8 cellular contexts compared by ENCODE assay signal in the genomic region with DNA sequence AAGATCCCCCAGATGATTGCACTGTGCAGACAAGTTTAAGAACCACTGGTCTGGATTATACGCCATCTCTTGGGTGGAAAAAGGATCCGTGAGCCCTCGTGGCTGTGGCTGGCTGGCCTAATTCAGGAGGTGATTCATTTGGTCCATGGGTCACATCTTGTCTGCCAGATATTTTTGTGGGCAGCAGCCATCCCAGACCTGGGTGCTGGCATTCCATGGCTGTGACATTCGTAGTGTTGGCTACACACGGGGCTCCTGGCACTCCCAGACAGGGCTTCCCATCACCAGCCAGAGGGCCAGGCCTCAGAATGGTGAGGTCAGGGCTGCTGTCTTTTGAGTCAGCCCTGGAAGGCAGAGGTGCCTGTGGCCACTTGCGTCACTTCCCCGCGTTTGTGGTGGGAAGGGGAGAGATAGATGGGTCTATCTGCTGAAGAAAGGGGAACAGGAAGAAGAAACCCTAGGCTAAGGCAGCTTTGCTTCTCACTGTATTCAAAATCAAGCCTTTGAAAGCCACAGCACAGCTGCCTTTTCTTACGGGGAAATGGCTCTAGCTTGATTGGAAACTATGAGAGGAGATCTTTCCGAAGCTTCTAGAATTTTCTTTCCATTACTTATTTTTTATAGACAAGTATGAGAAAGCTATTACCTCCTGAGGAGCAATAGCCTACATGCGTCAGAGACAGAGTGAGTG. TPM values are rescaled to one million over a fixed set of nuclear protein-coding genes. Genes with fewer than 3 reads are reported as not detected.
A peak's percentile ranks its signal among the peaks of the same experiment; 100 is the strongest.
DNase-seq lines count a peak whose midpoint lies in the region; TF ChIP-seq lines count a peak whose summit lies in the region.

No MANE protein-coding gene starts in this region.

- TF ChIP-seq CTCF in GM20000 (IDR thresholded peaks at IDR 0.05; ENCODE audit: extremely low read depth, missing control alignments) (no peak), Calu3 (IDR thresholded peaks at IDR 0.05; ENCODE audit: unreplicated experiment) (no peak)

- no peak overlapping the region for H3K4me3 ChIP-seq in esophagus (ENCODE audit: low read depth in 1 of 2, low read length in 2 of 2)
- no peak overlapping the region for H3K4me3 ChIP-seq in skeletal muscle tissue (ENCODE audit: low read length in 3 of 3)

- H3K9me3 Mint-ChIP-seq in activated CD4-positive, alpha-beta memory T cell treated with anti-CD3 and anti-CD28 coated beads, Interleukin-2, amount 10 ng/mL, durations not matched to agents 7 days and 5 days, result no peaks in the 10 kb centered on the region
- no peaks in the 10 kb centered on the region for H3K9me3 Mint-ChIP-seq in Calu3 (ENCODE audit: low read depth, unreplicated experiment)

- H3K27ac Mint-ChIP-seq in activated CD4-positive, alpha-beta memory T cell treated with anti-CD3 and anti-CD28 coated beads, Interleukin-2, amount 10 ng/mL, durations not matched to agents 7 days and 5 days, result peak overlapping the region; percentile 90
- H3K27ac Mint-ChIP-seq in Calu3 (ENCODE audit: unreplicated experiment), result no peak overlapping the region

- H3K4me3 Mint-ChIP-seq in activated CD4-positive, alpha-beta memory T cell treated with anti-CD3 and anti-CD28 coated beads, Interleukin-2, amount 10 ng/mL, durations not matched to agents 7 days and 5 days, result peak overlapping the region; percentile 72
- H3K4me3 Mint-ChIP-seq in Calu3 (ENCODE audit: low read depth, unreplicated experiment), result no peak overlapping the region

- H3K36me3 Mint-ChIP-seq in activated CD4-positive, alpha-beta memory T cell treated with anti-CD3 and anti-CD28 coated beads, Interleukin-2, amount 10 ng/mL, durations not matched to agents 7 days and 5 days (ENCODE audit: low read depth), result peaks cover 80% of the 10 kb centered on the region
- H3K36me3 Mint-ChIP-seq in Calu3 (ENCODE audit: insufficient read depth, unreplicated experiment), result peaks cover 5% of the 10 kb centered on the region

- H3K9ac ChIP-seq in skeletal muscle tissue (ENCODE audit: low read depth in 1 of 3, low read length in 3 of 3), result peak overlapping the region in 2 of 3 donors; percentile 1 to 50

- WGBS in esophagus, 2 donors, result 73 to 74% methylated on average over 11 of the region's 11 CpGs

- POLR2A ChIA-PET in activated CD4-positive, alpha-beta memory T cell treated with anti-CD3 and anti-CD28 coated beads, Interleukin-2, amount 10 ng/mL, durations not matched to agents 7 days and 5 days (lab: Charles Lee), result interaction anchor here (1.1 to 28.4 kb wide), 14 partner anchors 9 to 118 kb away, joined by 3 to 1193 read pairs (median 4); partner anchors contain the start of genes IKBKE and RASSF5

- BruUV-seq in Calu3 (replicated peaks; lab: Mats Ljungman, UMichigan), result no TSS peak

- peak in 11 of 14 donors; percentile 10 to 89 (median 47) for DNase-seq in C1 segment of cervical spinal cord (lab: John Stamatoyannopoulos, UW)
- peak; percentile 82 for DNase-seq in GM20000 (ENCODE audit: low spot score)
- peak; percentile 69 for DNase-seq in HT1080 (ENCODE audit: low read depth)
- DNase-seq in activated CD4-positive, alpha-beta memory T cell treated with anti-CD3 and anti-CD28 coated beads, Interleukin-2, amount 10 ng/mL, durations not matched to agents 7 days and 5 days, result peak; percentile 96
- DNase-seq in iPS-NIHi11 (ENCODE audit: low spot score), result no peak
- no peak for DNase-seq in Calu3

- H3K36me3 ChIP-seq in esophagus (ENCODE audit: control insufficient read depth in 2 of 2, insufficient read depth in 2 of 2, low read length in 1 of 2) (peaks cover 0 to 10% of the 10 kb centered on the region in 2 donors), skeletal muscle tissue (ENCODE audit: control insufficient read depth in 3 of 3, insufficient read depth in 3 of 3, low read length in 3 of 3) (peaks cover 0 to 4% (median 3%) of the 10 kb centered on the region in 3 donors)

- H3K27me3 Mint-ChIP-seq in activated CD4-positive, alpha-beta memory T cell treated with anti-CD3 and anti-CD28 coated beads, Interleukin-2, amount 10 ng/mL, durations not matched to agents 7 days and 5 days, result no peaks in the 10 kb centered on the region
- H3K27me3 Mint-ChIP-seq in Calu3 (ENCODE audit: unreplicated experiment), result peaks cover 11% of the 10 kb centered on the region

- H3K4me1 Mint-ChIP-seq in activated CD4-positive, alpha-beta memory T cell treated with anti-CD3 and anti-CD28 coated beads, Interleukin-2, amount 10 ng/mL, durations not matched to agents 7 days and 5 days, result peaks cover 97% of the 10 kb centered on the region
- no peaks in the 10 kb centered on the region for H3K4me1 Mint-ChIP-seq in Calu3 (ENCODE audit: low read depth, unreplicated experiment)

- H3K27ac ChIP-seq in esophagus (ENCODE audit: low read depth in 2 of 2, low read length in 1 of 2), result peak overlapping the region; percentile 38 to 57
- H3K27ac ChIP-seq in skeletal muscle tissue (ENCODE audit: low read depth, low read length), result peak overlapping the region; percentile 84

- intact Hi-C loops in Calu3 (cut with micrococcal nuclease; ENCODE audit: unreplicated experiment), result loop anchor here (5.0 kb wide), 1 partner anchor 103 kb away; no protein-coding TSS in a partner anchor

- CTCF ChIA-PET in activated CD4-positive, alpha-beta memory T cell treated with anti-CD3 and anti-CD28 coated beads, Interleukin-2, amount 10 ng/mL, durations not matched to agents 7 days and 5 days (lab: Charles Lee), result interaction anchor here (0.9 to 15.1 kb wide), 11 partner anchors 9 to 101 kb away, joined by 3 to 524 read pairs (median 6); partner anchors contain the start of genes EIF2D and RASSF5
- CTCF ChIA-PET in Calu3 (lab: Charles Lee), result no interaction called here

- H3K9me3 ChIP-seq in esophagus (ENCODE audit: control insufficient read depth in 2 of 2, insufficient read depth in 1 of 2, low read depth in 1 of 2, low read length in 1 of 2) (no peaks in the 10 kb centered on the region), skeletal muscle tissue (ENCODE audit: control insufficient read depth in 3 of 3, low read length in 3 of 3) (no peaks in the 10 kb centered on the region)

- H3K27me3 ChIP-seq in esophagus (ENCODE audit: control insufficient read depth in 1 of 2, insufficient read depth in 2 of 2, low read length in 2 of 2), result no peaks in the 10 kb centered on the region
- H3K27me3 ChIP-seq in skeletal muscle tissue (ENCODE audit: control insufficient read depth in 3 of 3, insufficient read depth in 3 of 3, low read length in 3 of 3), result no peaks in the 10 kb centered on the region

- H3K4me1 ChIP-seq in esophagus (ENCODE audit: control insufficient read depth in 2 of 2, insufficient read depth in 2 of 2, low read length in 1 of 2), result peaks cover 5 to 7% of the 10 kb centered on the region in 2 donors
- H3K4me1 ChIP-seq in skeletal muscle tissue (ENCODE audit: control insufficient read depth in 3 of 3, insufficient read depth in 3 of 3, low read length in 3 of 3), result peaks cover 23 to 58% (median 25%) of the 10 kb centered on the region in 3 donors

RNA-seq across cellular contexts. Expression of gene EIF2D, which starts 32.4 kb away (rescaled TPM):
- total RNA-seq in HT1080 (2014; rRNA removed; shearing (Covaris generic)), result 66.6 and 83.6 TPM in 2 replicates
- 73.8 and 80.9 TPM in 2 replicates for polyA plus RNA-seq in HT1080 (2015; cell fraction: cytosol; rRNA removed)
- polyA plus RNA-seq in HT1080 (2015; cell fraction: nucleus; rRNA removed), result 81.7 and 88.2 TPM in 2 replicates
- total RNA-seq in activated CD4-positive, alpha-beta memory T cell treated with anti-CD3 and anti-CD28 coated beads, Interleukin-2, amount 10 ng/mL, durations not matched to agents 7 days and 5 days, result 10 to 100 TPM; 42.2 to 43.1 TPM
- 10 to 100 TPM; 34.1 to 34.3 TPM for polyA plus RNA-seq in esophagus
- total RNA-seq in skeletal muscle tissue (25.6 TPM), Calu3 (2022) (41.8 and 45.1 TPM in 2 replicates)

RNA-seq across cellular contexts. Expression of gene DYRK3, which starts 55.4 kb away (rescaled TPM):
- total RNA-seq in HT1080 (2014; rRNA removed; shearing (Covaris generic)), result 40.4 and 43.0 TPM in 2 replicates
- polyA plus RNA-seq in HT1080 (2015; cell fraction: cytosol; rRNA removed), result 22.8 and 25.1 TPM in 2 replicates
- 34.3 and 35.3 TPM in 2 replicates for polyA plus RNA-seq in HT1080 (2015; cell fraction: nucleus; rRNA removed)
- total RNA-seq in activated CD4-positive, alpha-beta memory T cell treated with anti-CD3 and anti-CD28 coated beads, Interleukin-2, amount 10 ng/mL, durations not matched to agents 7 days and 5 days, result 1 to 10 TPM; 8.8 to 9.2 TPM
- polyA plus RNA-seq in esophagus, result 1 to 10 TPM in 1 of 2 donors, under 1 TPM in 1; 0.77 to 1.3 TPM
- total RNA-seq in skeletal muscle tissue (13.0 TPM), Calu3 (2022) (7.6 and 8.0 TPM in 2 replicates)

Comparison
In these comparisons a context has a peak if more than half of its experiments do, and no peak if none do; other contexts are left out.
1. DNase-seq: peak in C1 segment of cervical spinal cord (11 of 14), GM20000 (single experiment), HT1080 (single experiment) and activated CD4-positive, alpha-beta memory T cell treated with anti-CD3 and anti-CD28 coated beads, Interleukin-2, amount 10 ng/mL, durations not matched to agents 7 days and 5 days (single experiment); none in iPS-NIHi11 (single experiment) and Calu3 (single experiment).